In genomic region chr17:81998719-81999438, GRCh38 we compare ENCODE assay signal across 1 cellular context.
TF ChIP-seq lines count a peak whose summit lies in the region.

No MANE protein-coding gene starts in this region.

TF ChIP-seq in HepG2, 621 proteins besides CTCF, POLR2A, EP300 and RAD21 (continued from another document and continues in another):
- TF ChIP-seq HNF4A (CRISPR knock-in tag; IDR thresholded peaks at IDR 0.05) (no peak), CREB1 (IDR thresholded peaks at IDR 0.05) (no peak), CREB1 (CRISPR knock-in tag; IDR thresholded peaks at IDR 0.05) (no peak), HNF1B (CRISPR knock-in tag; IDR thresholded peaks at IDR 0.05) (peak; percentile 14; the same call in 1 of the 2 replicates), ZBTB25 (CRISPR knock-in tag; IDR thresholded peaks at IDR 0.05) (no peak), SRY (CRISPR knock-in tag; IDR thresholded peaks at IDR 0.05) (0 out of 2 replicates have a peak, but pooled peaks have one; percentile 2), ELF1 (CRISPR knock-in tag; IDR thresholded peaks at IDR 0.05) (no peak), ZFX (CRISPR knock-in tag; IDR thresholded peaks at IDR 0.05; ENCODE audit: low read depth) (peak; percentile 66; the same call in 1 of the 2 replicates), PBX3 (CRISPR knock-in tag; IDR thresholded peaks at IDR 0.05; ENCODE audit: borderline replicate concordance) (no peak), ZNF75D (CRISPR knock-in tag; IDR thresholded peaks at IDR 0.05; ENCODE audit: borderline replicate concordance) (no peak), HNRNPLL (IDR thresholded peaks at IDR 0.05; ENCODE audit: low read depth, low read length, poor library complexity, severe bottlenecking) (peak; percentile 39), EHMT2 (IDR thresholded peaks at IDR 0.05; ENCODE audit: borderline replicate concordance, low read depth, low read length) (no peak), HMGXB3 (CRISPR knock-in tag; IDR thresholded peaks at IDR 0.05; ENCODE audit: borderline replicate concordance) (no peak), ASH2L (IDR thresholded peaks at IDR 0.05; ENCODE audit: insufficient read length, low read depth, low read length) (no peak), MTF2 (CRISPR knock-in tag; IDR thresholded peaks at IDR 0.05; ENCODE audit: borderline replicate concordance) (no peak), GTF3A (CRISPR knock-in tag; conservative IDR thresholded peaks at IDR 0.05) (no peak), AGO1 (IDR thresholded peaks at IDR 0.05; ENCODE audit: low read depth, low read length, poor library complexity, severe bottlenecking) (peak; percentile 46), ZBTB38 (CRISPR knock-in tag; IDR thresholded peaks at IDR 0.05) (peak; percentile 97), ZNF138 (CRISPR knock-in tag; IDR thresholded peaks at IDR 0.05; ENCODE audit: low read depth) (peak; percentile 34; the same call in 1 of the 2 replicates), MAZ (IDR thresholded peaks at IDR 0.05; ENCODE audit: borderline replicate concordance, low read depth, low read length) (no peak), MAZ (CRISPR knock-in tag; IDR thresholded peaks at IDR 0.05; ENCODE audit: low read depth) (no peak), AGO2 (optimal IDR thresholded peaks at IDR 0.05; ENCODE audit: low read depth, low read length) (peak; percentile 98), GLMP (CRISPR knock-in tag; IDR thresholded peaks at IDR 0.05; ENCODE audit: borderline replicate concordance) (no peak), NCOA5 (CRISPR knock-in tag; IDR thresholded peaks at IDR 0.05) (no peak), ZFP82 (CRISPR knock-in tag; IDR thresholded peaks at IDR 0.05; ENCODE audit: borderline replicate concordance) (no peak), PHB2 (IDR thresholded peaks at IDR 0.05; ENCODE audit: partially characterized antibody) (no peak), KDM5A (IDR thresholded peaks at IDR 0.05; ENCODE audit: borderline replicate concordance, low read length) (no peak), ZBTB46 (CRISPR knock-in tag; IDR thresholded peaks at IDR 0.05; ENCODE audit: borderline replicate concordance) (0 out of 2 replicates have a peak, but pooled peaks have one; percentile 84), ZSCAN21 (CRISPR knock-in tag; IDR thresholded peaks at IDR 0.05; ENCODE audit: borderline replicate concordance) (no peak), ATF4 (CRISPR knock-in tag; IDR thresholded peaks at IDR 0.05) (no peak), FOXK1 (CRISPR knock-in tag; IDR thresholded peaks at IDR 0.05; ENCODE audit: borderline replicate concordance, low read depth) (peak; percentile 16), ZBTB7B (CRISPR knock-in tag; IDR thresholded peaks at IDR 0.05) (0 out of 2 replicates have a peak, but pooled peaks have one; percentile 49), KMT2A (CRISPR knock-in tag; IDR thresholded peaks at IDR 0.05) (no peak), ZMYM4 (CRISPR knock-in tag; IDR thresholded peaks at IDR 0.05) (no peak), HDAC6 (IDR thresholded peaks at IDR 0.05; ENCODE audit: low read depth, low read length) (no peak), SCMH1 (CRISPR knock-in tag; IDR thresholded peaks at IDR 0.05; ENCODE audit: borderline replicate concordance) (no peak)
- TF ChIP-seq, protein P1, sequence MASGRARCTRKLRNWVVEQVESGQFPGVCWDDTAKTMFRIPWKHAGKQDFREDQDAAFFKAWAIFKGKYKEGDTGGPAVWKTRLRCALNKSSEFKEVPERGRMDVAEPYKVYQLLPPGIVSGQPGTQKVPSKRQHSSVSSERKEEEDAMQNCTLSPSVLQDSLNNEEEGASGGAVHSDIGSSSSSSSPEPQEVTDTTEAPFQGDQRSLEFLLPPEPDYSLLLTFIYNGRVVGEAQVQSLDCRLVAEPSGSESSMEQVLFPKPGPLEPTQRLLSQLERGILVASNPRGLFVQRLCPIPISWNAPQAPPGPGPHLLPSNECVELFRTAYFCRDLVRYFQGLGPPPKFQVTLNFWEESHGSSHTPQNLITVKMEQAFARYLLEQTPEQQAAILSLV (CRISPR knock-in tag; IDR thresholded peaks at IDR 0.05; ENCODE audit: borderline replicate concordance): no peak
- TF ChIP-seq, protein P2, sequence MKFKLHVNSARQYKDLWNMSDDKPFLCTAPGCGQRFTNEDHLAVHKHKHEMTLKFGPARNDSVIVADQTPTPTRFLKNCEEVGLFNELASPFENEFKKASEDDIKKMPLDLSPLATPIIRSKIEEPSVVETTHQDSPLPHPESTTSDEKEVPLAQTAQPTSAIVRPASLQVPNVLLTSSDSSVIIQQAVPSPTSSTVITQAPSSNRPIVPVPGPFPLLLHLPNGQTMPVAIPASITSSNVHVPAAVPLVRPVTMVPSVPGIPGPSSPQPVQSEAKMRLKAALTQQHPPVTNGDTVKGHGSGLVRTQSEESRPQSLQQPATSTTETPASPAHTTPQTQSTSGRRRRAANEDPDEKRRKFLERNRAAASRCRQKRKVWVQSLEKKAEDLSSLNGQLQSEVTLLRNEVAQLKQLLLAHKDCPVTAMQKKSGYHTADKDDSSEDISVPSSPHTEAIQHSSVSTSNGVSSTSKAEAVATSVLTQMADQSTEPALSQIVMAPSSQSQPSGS (CRISPR knock-in tag; IDR thresholded peaks at IDR 0.05): 0 out of 2 replicates have a peak, but pooled peaks have one; percentile 5
- TF ChIP-seq, protein P3, sequence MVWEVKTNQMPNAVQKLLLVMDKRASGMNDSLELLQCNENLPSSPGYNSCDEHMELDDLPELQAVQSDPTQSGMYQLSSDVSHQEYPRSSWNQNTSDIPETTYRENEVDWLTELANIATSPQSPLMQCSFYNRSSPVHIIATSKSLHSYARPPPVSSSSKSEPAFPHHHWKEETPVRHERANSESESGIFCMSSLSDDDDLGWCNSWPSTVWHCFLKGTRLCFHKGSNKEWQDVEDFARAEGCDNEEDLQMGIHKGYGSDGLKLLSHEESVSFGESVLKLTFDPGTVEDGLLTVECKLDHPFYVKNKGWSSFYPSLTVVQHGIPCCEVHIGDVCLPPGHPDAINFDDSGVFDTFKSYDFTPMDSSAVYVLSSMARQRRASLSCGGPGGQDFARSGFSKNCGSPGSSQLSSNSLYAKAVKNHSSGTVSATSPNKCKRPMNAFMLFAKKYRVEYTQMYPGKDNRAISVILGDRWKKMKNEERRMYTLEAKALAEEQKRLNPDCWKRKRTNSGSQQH (CRISPR knock-in tag; IDR thresholded peaks at IDR 0.05; ENCODE audit: low read depth): peak; percentile 16; the same call in 1 of the 2 replicates
- TF ChIP-seq, protein P4, sequence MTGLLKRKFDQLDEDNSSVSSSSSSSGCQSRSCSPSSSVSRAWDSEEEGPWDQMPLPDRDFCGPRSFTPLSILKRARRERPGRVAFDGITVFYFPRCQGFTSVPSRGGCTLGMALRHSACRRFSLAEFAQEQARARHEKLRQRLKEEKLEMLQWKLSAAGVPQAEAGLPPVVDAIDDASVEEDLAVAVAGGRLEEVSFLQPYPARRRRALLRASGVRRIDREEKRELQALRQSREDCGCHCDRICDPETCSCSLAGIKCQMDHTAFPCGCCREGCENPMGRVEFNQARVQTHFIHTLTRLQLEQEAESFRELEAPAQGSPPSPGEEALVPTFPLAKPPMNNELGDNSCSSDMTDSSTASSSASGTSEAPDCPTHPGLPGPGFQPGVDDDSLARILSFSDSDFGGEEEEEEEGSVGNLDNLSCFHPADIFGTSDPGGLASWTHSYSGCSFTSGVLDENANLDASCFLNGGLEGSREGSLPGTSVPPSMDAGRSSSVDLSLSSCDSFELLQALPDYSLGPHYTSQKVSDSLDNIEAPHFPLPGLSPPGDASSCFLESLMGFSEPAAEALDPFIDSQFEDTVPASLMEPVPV (CRISPR knock-in tag; IDR thresholded peaks at IDR 0.05): 0 out of 2 replicates have a peak, but pooled peaks have one; percentile 32
- TF ChIP-seq, protein P5, sequence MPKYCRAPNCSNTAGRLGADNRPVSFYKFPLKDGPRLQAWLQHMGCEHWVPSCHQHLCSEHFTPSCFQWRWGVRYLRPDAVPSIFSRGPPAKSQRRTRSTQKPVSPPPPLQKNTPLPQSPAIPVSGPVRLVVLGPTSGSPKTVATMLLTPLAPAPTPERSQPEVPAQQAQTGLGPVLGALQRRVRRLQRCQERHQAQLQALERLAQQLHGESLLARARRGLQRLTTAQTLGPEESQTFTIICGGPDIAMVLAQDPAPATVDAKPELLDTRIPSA (CRISPR knock-in tag; IDR thresholded peaks at IDR 0.05; ENCODE audit: borderline replicate concordance): no peak
